Comparison of ENCODE assay signal across 12 cellular contexts in the genomic region with DNA sequence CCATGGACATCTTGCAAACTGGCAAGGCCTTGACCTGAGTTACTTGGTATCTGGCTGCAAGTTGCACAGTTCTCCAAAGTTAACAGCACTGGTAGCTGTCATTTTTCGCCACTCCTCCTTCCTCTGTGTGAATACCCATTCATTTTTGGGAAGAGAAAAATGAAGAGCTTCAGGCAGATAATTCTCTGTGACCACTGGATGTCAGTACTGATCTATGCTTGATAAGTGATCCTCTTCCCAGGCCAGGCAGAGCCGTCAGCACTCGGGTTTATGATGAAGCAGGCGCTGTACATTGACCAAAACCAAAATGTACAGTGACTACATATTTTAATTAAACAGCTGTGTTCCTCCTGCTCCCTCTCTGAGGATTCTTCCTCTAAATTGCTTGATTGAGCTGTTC. TPM values are rescaled to one million over a fixed set of nuclear protein-coding genes. Genes with fewer than 3 reads are reported as not detected.
A peak's percentile ranks its signal among the peaks of the same experiment; 100 is the strongest.
DNase-seq lines count a peak whose midpoint lies in the region; ATAC-seq and TF ChIP-seq lines count a peak whose summit lies in the region.
"Had no signal": no experiment of that assay in that cellular context is flagged by ENCODE, and none has a peak within 500 bp of the region (broad histone marks: within the 10 kb centered on the region; RNA-seq: fewer than 3 reads in every experiment).

No MANE protein-coding gene starts in this region.

- DNase-seq in SIG-M5 treated with dmso at 0.1 percent for 504 hours (lab: John Stamatoyannopoulos, UW; ENCODE audit: unreplicated experiment) (peak; percentile 46), SIG-M5 (lab: John Stamatoyannopoulos, UW) (no peak), PC-9 (no peak), foreskin keratinocyte (peak in 1 of 2 donors; percentile 49), GM19238 (ENCODE audit: insufficient read length, low spot score) (no peak), iPS-NIHi11 (ENCODE audit: low spot score) (no peak)
- DNase-seq: activated naive CD4-positive, alpha-beta T cell treated with anti-CD3 and anti-CD28 coated beads, Interleukin-2, amount 50 U/mL, for 16 hours; NCI-H82; tibial artery had no signal

- H3K27ac ChIP-seq in PC-9 (no peak overlapping the region), foreskin keratinocyte (no peak overlapping the region)
- H3K27ac ChIP-seq: BLaER1, tibial artery had no signal

- H3K4me1 ChIP-seq in PC-9 (replicated peaks; ENCODE audit: insufficient read depth) (no peaks in the 10 kb centered on the region), foreskin keratinocyte (peaks cover 3% of the 10 kb centered on the region)
- H3K4me1 ChIP-seq: BLaER1, tibial artery had no signal

- TF ChIP-seq CTCF in PC-9 (conservative IDR thresholded peaks at IDR 0.05) = peak; percentile 34; the same call in 1 of the 2 replicates
- peak; percentile 69 for TF ChIP-seq CTCF in foreskin keratinocyte (conservative IDR thresholded peaks at IDR 0.05)

- CTCF ChIA-PET in PC-9 (lab: Charles Lee) = interaction anchor here (0.7 kb wide), 1 partner anchor 34 kb away, joined by 4 read pairs; no protein-coding TSS in a partner anchor

- ATAC-seq in foreskin keratinocyte (peak; percentile 57), GM18498 (IDR thresholded peaks at IDR 0.05; ENCODE audit: unreplicated experiment) (no peak), GM21737 (IDR thresholded peaks at IDR 0.05; ENCODE audit: unreplicated experiment) (no peak)

- intact Hi-C loops in PC-9 (cut with micrococcal nuclease; ENCODE audit: unreplicated experiment) = no loop called here

- H3K4me2 ChIP-seq in PC-9 = no peak overlapping the region
- H3K4me2 ChIP-seq: BLaER1 had no signal

- no peaks in the 10 kb centered on the region for H3K9me3 ChIP-seq in PC-9 (ENCODE audit: insufficient read depth, low read depth)
- H3K9me3 ChIP-seq: BLaER1, tibial artery had no signal

- H3K9me2 ChIP-seq in PC-9 (ENCODE audit: insufficient read depth) = no peaks in the 10 kb centered on the region

- BruUV-seq in PC-9 (replicated peaks; lab: Mats Ljungman, UMichigan) = no TSS peak

- H3K36me3 ChIP-seq in PC-9 (ENCODE audit: low read depth) = no peaks in the 10 kb centered on the region
- H3K36me3 ChIP-seq: BLaER1, tibial artery had no signal

- H4K20me1 ChIP-seq in PC-9 (ENCODE audit: insufficient read depth) = no peaks in the 10 kb centered on the region
- H4K20me1 ChIP-seq: BLaER1 had no signal

- no peak overlapping the region for H2AFZ ChIP-seq in PC-9

- no peaks in the 10 kb centered on the region for H3F3A ChIP-seq in PC-9 (ENCODE audit: insufficient read depth, low read depth)

- POLR2A ChIA-PET in PC-9 (lab: Charles Lee; ENCODE audit: unreplicated experiment) = interaction anchor here (0.6 kb wide), 1 partner anchor 15 kb away, joined by 3 read pairs; no protein-coding TSS in a partner anchor

- H3K27me3 ChIP-seq in PC-9 (ENCODE audit: insufficient read depth, low read depth) (no peaks in the 10 kb centered on the region), foreskin keratinocyte (no peaks in the 10 kb centered on the region)
- H3K27me3 ChIP-seq: BLaER1 had no signal

- no peak overlapping the region for H3K4me3 ChIP-seq in PC-9
- H3K4me3 ChIP-seq: BLaER1, tibial artery had no signal

- no peaks in the 10 kb centered on the region for H3K79me2 ChIP-seq in PC-9 (ENCODE audit: low read depth)

RNA-seq across cellular contexts. Expression of gene PDZD8, which starts 55.9 kb away (rescaled TPM):
- 13.1 and 16.0 TPM in 2 replicates for total RNA-seq in PC-9 (2021)
- 29.1 and 31.4 TPM in 2 replicates for total RNA-seq in foreskin keratinocyte
- polyA plus RNA-seq in foreskin keratinocyte = 3.0 and 4.3 TPM in 2 replicates
